19 cellular contexts compared by ENCODE assay signal in the genomic region with DNA sequence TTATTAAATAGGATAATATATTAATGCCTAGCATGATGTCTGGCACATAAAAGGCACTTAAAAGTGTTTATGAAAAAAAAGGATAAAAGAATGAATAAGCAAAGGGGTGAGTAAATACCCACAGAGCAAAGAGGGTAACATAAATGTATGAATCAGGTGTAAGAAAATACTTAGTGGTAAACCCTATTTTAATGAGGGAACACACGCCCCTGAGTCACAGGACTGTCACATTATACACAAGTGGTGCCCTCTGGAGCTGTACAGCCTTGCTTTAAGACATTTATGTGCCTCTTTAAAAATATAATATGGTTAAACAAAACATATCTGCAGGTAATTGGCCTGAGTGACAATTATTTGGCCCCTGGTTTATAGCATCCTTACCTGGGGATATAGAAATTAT.
DNase-seq lines count a peak whose midpoint lies in the region; ATAC-seq, FAIRE-seq and TF ChIP-seq lines count a peak whose summit lies in the region.
"Had no signal": no experiment of that assay in that cellular context is flagged by ENCODE, and none has a peak within 500 bp of the region (broad histone marks: within the 10 kb centered on the region; RNA-seq: fewer than 3 reads in every experiment).

No MANE protein-coding gene starts in this region.

- no peaks in the 10 kb centered on the region for H3K36me3 Mint-ChIP-seq in stimulated activated effector memory CD8-positive, alpha-beta T cell treated with anti-CD3 and anti-CD28 coated beads, Interleukin-12 subunit alpha, Interleukin-12 subunit beta, amount 100 ng/mL, for 72 hours
- no peaks in the 10 kb centered on the region for H3K36me3 Mint-ChIP-seq in chondrocyte (ENCODE audit: low read depth)
- H3K36me3 Mint-ChIP-seq: CD4-positive, CD25-positive, alpha-beta regulatory T cell had no signal

- H3K27me3 Mint-ChIP-seq in chondrocyte (ENCODE audit: low read depth), result peaks cover 7% of the 10 kb centered on the region

- H3K4me1 Mint-ChIP-seq in stimulated activated effector memory CD8-positive, alpha-beta T cell treated with anti-CD3 and anti-CD28 coated beads, Interleukin-12 subunit alpha, Interleukin-12 subunit beta, amount 100 ng/mL, for 72 hours, result no peaks in the 10 kb centered on the region
- no peaks in the 10 kb centered on the region for H3K4me1 Mint-ChIP-seq in chondrocyte (ENCODE audit: low read depth)
- H3K4me1 Mint-ChIP-seq: CD4-positive, CD25-positive, alpha-beta regulatory T cell had no signal

- ATAC-seq in stimulated activated effector memory CD8-positive, alpha-beta T cell treated with anti-CD3 and anti-CD28 coated beads, Interleukin-12 subunit alpha, Interleukin-12 subunit beta, amount 100 ng/mL, for 72 hours, result peak; percentile 44
- ATAC-seq in HG02588 (IDR thresholded peaks at IDR 0.05; ENCODE audit: unreplicated experiment), result no peak

- TF ChIP-seq CTCF in bronchial epithelial cell (IDR thresholded peaks at IDR 0.05; ENCODE audit: insufficient read depth, low read length, severe bottlenecking) (no peak), chondrocyte (IDR thresholded peaks at IDR 0.05) (no peak)

- DNase-seq in ELR (ENCODE audit: low read depth), result peak; percentile 21
- peak; percentile 53 for DNase-seq in M059J (ENCODE audit: low read depth)
- DNase-seq in bronchial epithelial cell (ENCODE audit: low read depth), result peak; percentile 6
- no peak for DNase-seq in stimulated activated effector memory CD8-positive, alpha-beta T cell treated with anti-CD3 and anti-CD28 coated beads, Interleukin-12 subunit alpha, Interleukin-12 subunit beta, amount 100 ng/mL, for 72 hours (ENCODE audit: low spot score in 2 of 2)
- DNase-seq in chondrocyte (ENCODE audit: low spot score), result no peak
- no peak for DNase-seq in NCI-H510A (lab: John Stamatoyannopoulos, UW)
- DNase-seq: ACHN; Calu3; CD4-positive, CD25-positive, alpha-beta regulatory T cell; DMS 273 treated with DMSO at 0.1 percent for 48 hours; HFFc6; IMR-90; KBM-7 had no signal

- no peak for FAIRE-seq in bronchial epithelial cell (lab: Jason Lieb, UNC)
- FAIRE-seq: G401.6, GM12891, H1 had no signal

- H3K27ac Mint-ChIP-seq in stimulated activated effector memory CD8-positive, alpha-beta T cell treated with anti-CD3 and anti-CD28 coated beads, Interleukin-12 subunit alpha, Interleukin-12 subunit beta, amount 100 ng/mL, for 72 hours, result no peak overlapping the region
- H3K27ac Mint-ChIP-seq in chondrocyte (ENCODE audit: unreplicated experiment), result no peak overlapping the region
- H3K27ac Mint-ChIP-seq: CD4-positive, CD25-positive, alpha-beta regulatory T cell; HFFc6 had no signal

- H3K4me3 ChIP-seq in bronchial epithelial cell (ENCODE audit: low read depth, low read length), result no peak overlapping the region
- H3K4me3 ChIP-seq: BLaER1 treated with 17β-estradiol and CSF1 and Interleukin-3, amounts not matched to agents 10 nM and 100 nM; HAP-1 had no signal

- H3K4me3 Mint-ChIP-seq in stimulated activated effector memory CD8-positive, alpha-beta T cell treated with anti-CD3 and anti-CD28 coated beads, Interleukin-12 subunit alpha, Interleukin-12 subunit beta, amount 100 ng/mL, for 72 hours, result no peak overlapping the region
- H3K4me3 Mint-ChIP-seq in chondrocyte (ENCODE audit: unreplicated experiment), result no peak overlapping the region
- H3K4me3 Mint-ChIP-seq: CD4-positive, CD25-positive, alpha-beta regulatory T cell; HFFc6 had no signal

- no peaks in the 10 kb centered on the region for H3K9me3 Mint-ChIP-seq in stimulated activated effector memory CD8-positive, alpha-beta T cell treated with anti-CD3 and anti-CD28 coated beads, Interleukin-12 subunit alpha, Interleukin-12 subunit beta, amount 100 ng/mL, for 72 hours
- no peaks in the 10 kb centered on the region for H3K9me3 Mint-ChIP-seq in chondrocyte (ENCODE audit: low read depth)
- H3K9me3 Mint-ChIP-seq: CD4-positive, CD25-positive, alpha-beta regulatory T cell; HFFc6 had no signal

- H3K27me3 ChIP-seq in bronchial epithelial cell (ENCODE audit: control insufficient read depth, insufficient read depth, low read length), result no peaks in the 10 kb centered on the region
- H3K27me3 ChIP-seq: BLaER1 treated with 17β-estradiol and CSF1 and Interleukin-3, amounts not matched to agents 10 nM and 100 nM had no signal

- H3K36me3 ChIP-seq in bronchial epithelial cell (ENCODE audit: control insufficient read depth, insufficient read depth, low read length), result no peaks in the 10 kb centered on the region
- H3K36me3 ChIP-seq: BLaER1 treated with 17β-estradiol and CSF1 and Interleukin-3, amounts not matched to agents 10 nM and 100 nM; HAP-1 had no signal

Comparison
In these comparisons a context has a peak if more than half of its experiments do, and no peak if none do; other contexts are left out.
1. DNase-seq: peak in ELR (single experiment), M059J (single experiment) and bronchial epithelial cell (single experiment); none in stimulated activated effector memory CD8-positive, alpha-beta T cell treated with anti-CD3 and anti-CD28 coated beads, Interleukin-12 subunit alpha, Interleukin-12 subunit beta, amount 100 ng/mL, for 72 hours (0 of 2), chondrocyte (single experiment) and NCI-H510A (single experiment).